In genomic region chr13:97976551-97977375, GRCh38 we compare ENCODE assay signal across 1 cellular context.
A peak's percentile ranks its signal among the peaks of the same experiment; 100 is the strongest.
TF ChIP-seq lines count a peak whose summit lies in the region.

No MANE protein-coding gene starts in this region.

TF ChIP-seq in GM12878, 131 proteins besides CTCF, POLR2A, EP300 and RAD21 (continued from another document):
- TF ChIP-seq ZBTB11 (CRISPR knock-in tag; IDR thresholded peaks at IDR 0.05) (peak; percentile 74), POLR2AphosphoS5 (IDR thresholded peaks at IDR 0.05; ENCODE audit: low read length) (no peak), IRF5 (IDR thresholded peaks at IDR 0.05; ENCODE audit: borderline replicate concordance) (no peak)
